8 cellular contexts compared by ENCODE assay signal in genomic region chr2:54724560-54725342, GRCh38. TPM values are rescaled to one million over a fixed set of nuclear protein-coding genes. Genes with fewer than 3 reads are reported as not detected.
DNase-seq lines count a peak whose midpoint lies in the region; ATAC-seq and TF ChIP-seq lines count a peak whose summit lies in the region.

No MANE protein-coding gene starts in this region.

- no peaks in the 10 kb centered on the region for H3K79me2 ChIP-seq in mammary epithelial cell (ENCODE audit: insufficient read depth, low read length)

- H3K36me3 ChIP-seq in mammary epithelial cell (ENCODE audit: insufficient read depth, low read length), result no peaks in the 10 kb centered on the region

- POLR2A ChIA-PET in RWPE1 (lab: Yijun Ruan, JAX; ENCODE audit: low non-redundant PET), result no interaction called here

- H2AFZ ChIP-seq in mammary epithelial cell (ENCODE audit: low read depth, low read length), result peak overlapping the region; percentile 96

- H3K4me3 Mint-ChIP-seq in stimulated activated naive CD8-positive, alpha-beta T cell treated with anti-CD3 and anti-CD28 coated beads, Interleukin-15, amount 100 ng/mL, for 72 hours, result peak overlapping the region; percentile 93 to 97

- DNase-seq in stimulated activated naive CD4-positive, alpha-beta T cell (lab: John Stamatoyannopoulos, UW), result peak in 4 of 6 experiments; percentile 4 to 59 (median 37)
- DNase-seq in stimulated activated naive CD4-positive, alpha-beta T cell treated with Interleukin-2 at 50 U/mL for 16 hours (lab: John Stamatoyannopoulos, UW), result no peak
- DNase-seq in RWPE1 (ENCODE audit: low spot score), result peak; percentile 25
- peak; percentile 11 for DNase-seq in mammary epithelial cell
- peak; percentile 48 for DNase-seq in left lobe of liver (ENCODE audit: low spot score)
- DNase-seq in stimulated activated naive CD8-positive, alpha-beta T cell treated with anti-CD3 and anti-CD28 coated beads, Interleukin-15, amount 100 ng/mL, for 72 hours, result peak; percentile 28 to 34

- H3K27me3 ChIP-seq in mammary epithelial cell (ENCODE audit: insufficient read depth, low read length), result no peaks in the 10 kb centered on the region

- 2% methylated on average over 25 of the region's 87 CpGs for WGBS in mammary epithelial cell (ENCODE audit: low coverage, missing lambda C conversion rate)

- no peak overlapping the region for H3K9ac ChIP-seq in mammary epithelial cell (ENCODE audit: insufficient read depth, low read length)

- BruUV-seq in mammary epithelial cell (replicated peaks; lab: Mats Ljungman, UMichigan), result no TSS peak

- ATAC-seq in left lobe of liver (no peak), GM18868 (IDR thresholded peaks at IDR 0.05; ENCODE audit: unreplicated experiment) (no peak), HG02938 (IDR thresholded peaks at IDR 0.05; ENCODE audit: unreplicated experiment) (no peak)
- no peak for ATAC-seq in stimulated activated naive CD8-positive, alpha-beta T cell treated with anti-CD3 and anti-CD28 coated beads, Interleukin-15, amount 100 ng/mL, for 72 hours

- no peak for TF ChIP-seq CTCF in RWPE1 (conservative IDR thresholded peaks at IDR 0.05; ENCODE audit: low read depth)
- no peak for TF ChIP-seq CTCF in mammary epithelial cell (conservative IDR thresholded peaks at IDR 0.05 in 1 of 2, IDR thresholded peaks at IDR 0.05 in 1 of 2; ENCODE audit: extremely low read depth in 1 of 2, insufficient read depth in 1 of 2, low read depth in 1 of 2, low read length in 2 of 2)

- no peaks in the 10 kb centered on the region for H4K20me1 ChIP-seq in mammary epithelial cell (ENCODE audit: insufficient read depth, low read length)

- no peak overlapping the region for H3K27ac ChIP-seq in RWPE1
- H3K27ac ChIP-seq in mammary epithelial cell (ENCODE audit: insufficient read depth, low read depth, low read length), result no peak overlapping the region

- H3K9me3 ChIP-seq in mammary epithelial cell (replicated peaks; ENCODE audit: insufficient read depth, low read length), result no peaks in the 10 kb centered on the region

- in situ Hi-C loops in mammary epithelial cell (cut with MboI; ENCODE audit: low sequenced_read_pairs in 2 of 2), result loop anchor here in 1 of 2 donors (10.0 kb wide), 1 partner anchor 110 kb away; no protein-coding TSS in a partner anchor

- H3K27ac Mint-ChIP-seq in stimulated activated naive CD8-positive, alpha-beta T cell treated with anti-CD3 and anti-CD28 coated beads, Interleukin-15, amount 100 ng/mL, for 72 hours, result no peak overlapping the region

- no peaks in the 10 kb centered on the region for H3K9me3 Mint-ChIP-seq in stimulated activated naive CD8-positive, alpha-beta T cell treated with anti-CD3 and anti-CD28 coated beads, Interleukin-15, amount 100 ng/mL, for 72 hours

- H3K4me1 Mint-ChIP-seq in stimulated activated naive CD8-positive, alpha-beta T cell treated with anti-CD3 and anti-CD28 coated beads, Interleukin-15, amount 100 ng/mL, for 72 hours, result peaks cover 19% of the 10 kb centered on the region

- CTCF ChIA-PET in RWPE1 (lab: Yijun Ruan, JAX), result interaction anchor here (0.6 to 1.0 kb wide), 3 partner anchors 17 to 114 kb away, joined by 4 read pairs; no protein-coding TSS in a partner anchor
- CTCF ChIA-PET in mammary epithelial cell (lab: Charles Lee; ENCODE audit: low non-redundant PET), result no interaction called here

- H3K4me1 ChIP-seq in mammary epithelial cell (ENCODE audit: insufficient read depth, low read length), result peaks cover 39% of the 10 kb centered on the region

- peak overlapping the region; percentile 98 for H3K4me2 ChIP-seq in mammary epithelial cell (ENCODE audit: insufficient read depth, low read depth, low read length)

- dilution Hi-C loops in mammary epithelial cell (cut with HindIII; ENCODE audit: low sequenced_read_pairs), result loop anchor here (25.0 kb wide), 1 partner anchor 438 kb away; no protein-coding TSS in a partner anchor

- intact Hi-C loops in mammary epithelial cell (cut with micrococcal nuclease), result loop anchor here (5.0 to 10.0 kb wide), 2 partner anchors 290 to 453 kb away; no protein-coding TSS in a partner anchor

- peaks cover 68% of the 10 kb centered on the region for H3K27me3 Mint-ChIP-seq in stimulated activated naive CD8-positive, alpha-beta T cell treated with anti-CD3 and anti-CD28 coated beads, Interleukin-15, amount 100 ng/mL, for 72 hours

- peak overlapping the region; percentile 68 to 82 (median 79) for H3K4me3 ChIP-seq in mammary epithelial cell (replicated peaks in 1 of 3; ENCODE audit: insufficient read depth in 1 of 3, low read depth in 2 of 3, low read length in 3 of 3)

RNA-seq across cellular contexts. Expression of gene EML6, which starts 1.3 kb away (rescaled TPM):
- total RNA-seq in mammary epithelial cell (under 1 TPM; 0.83 to 0.94 TPM), left lobe of liver (1.6 TPM)
- polyA plus RNA-seq in mammary epithelial cell, result 0.37 TPM
- polyA minus RNA-seq in mammary epithelial cell, result not detected
